Comparison of ENCODE assay signal across 8 cellular contexts in genomic region chr17:49969134-49969759, GRCh38. TPM values are rescaled to one million over a fixed set of nuclear protein-coding genes. Genes with fewer than 3 reads are reported as not detected.
DNase-seq lines count a peak whose midpoint lies in the region; ATAC-seq and TF ChIP-seq lines count a peak whose summit lies in the region.

TSS of gene DLX4 (plus strand) at chr17:49969190. CDS start at chr17:49969469, 279 bp downstream.

- peak within 1 kb of the TSS; percentile 63 for H3K27ac Mint-ChIP-seq in activated T-helper 1 cell treated with anti-CD3 and anti-CD28 coated beads, Interleukin-12 subunit alpha, Interleukin-12 subunit beta, Interleukin-2, Interleukin-4 antibody, amounts not matched to agents 30 ng/mL and 10 ng/mL and 1 ng/mL, durations not matched to agents 14 hours and 24 hours and 36 hours

- TF ChIP-seq POLR2A in HCT116 (IDR thresholded peaks at IDR 0.05; ENCODE audit: borderline replicate concordance, extremely low read depth, insufficient read depth, insufficient read length), result no peak
- TF ChIP-seq POLR2A in tibial nerve (IDR thresholded peaks at IDR 0.05), result no peak

- H3K27me3 ChIP-seq in HCT116 (ENCODE audit: insufficient read depth, low read length) (peaks cover 21% of the 10 kb centered on the region; the same call in 1 of the 2 replicates), tibial nerve (peaks cover 8 to 98% of the 10 kb centered on the region in 2 donors)

- no peaks in the 10 kb centered on the region for H3K9me3 ChIP-seq in HCT116 (ENCODE audit: control insufficient read depth in 1 of 2, insufficient read depth in 1 of 2, low read depth in 1 of 2, low read length in 2 of 2)
- H3K9me3 ChIP-seq in tibial nerve, result no peaks in the 10 kb centered on the region

- TF ChIP-seq RAD21 in HCT116 (IDR thresholded peaks at IDR 0.05; ENCODE audit: low read depth), result no peak

- peaks cover 9 to 30% of the 10 kb centered on the region in 2 experiments; a peak in 3 of 4 replicates for H3K4me1 ChIP-seq in HCT116 (ENCODE audit: control insufficient read depth in 1 of 2, insufficient read depth in 2 of 2, low read length in 2 of 2)
- H3K4me1 ChIP-seq in tibial nerve, result peaks cover 0 to 55% (median 22%) of the 10 kb centered on the region in 4 donors

- H3K4me2 ChIP-seq in HCT116 (ENCODE audit: low read length), result peak within 1 kb of the TSS; percentile 98

- 4 to 5% methylated on average over 26 to 44 of the region's 45 CpGs for WGBS in tibial nerve, 2 donors

- no peaks in the 10 kb centered on the region for H4K20me1 ChIP-seq in HCT116 (ENCODE audit: insufficient read depth)

- ATAC-seq in HCT116 (peak; percentile 18), GM18873 (IDR thresholded peaks at IDR 0.05; ENCODE audit: low FRiP score, unreplicated experiment) (no peak), HG02973 (IDR thresholded peaks at IDR 0.05; ENCODE audit: unreplicated experiment) (no peak)

- peak within 1 kb of the TSS; percentile 85 for H3K4me3 Mint-ChIP-seq in activated T-helper 1 cell treated with anti-CD3 and anti-CD28 coated beads, Interleukin-12 subunit alpha, Interleukin-12 subunit beta, Interleukin-2, Interleukin-4 antibody, amounts not matched to agents 30 ng/mL and 10 ng/mL and 1 ng/mL, durations not matched to agents 14 hours and 24 hours and 36 hours

- H3K27ac ChIP-seq in HCT116 (ENCODE audit: low read depth, low read length), result peak within 1 kb of the TSS; percentile 81
- H3K27ac ChIP-seq in tibial nerve, result no peak within 1 kb of the TSS

- RAD21 ChIA-PET in HCT116 (lab: Charles Lee; ENCODE audit: low non-redundant PET in 1 of 2, low total read pairs in 2 of 2, uncharacterized antibody in 2 of 2, unreplicated experiment in 2 of 2), result no interaction called here

- no peaks in the 10 kb centered on the region for H3K36me3 ChIP-seq in HCT116 (ENCODE audit: control insufficient read depth in 1 of 2, insufficient read depth in 2 of 2, low read length in 2 of 2)
- H3K36me3 ChIP-seq in tibial nerve, result no peaks in the 10 kb centered on the region

- peak within 1 kb of the TSS; percentile 65 for H2AFZ ChIP-seq in HCT116 (ENCODE audit: low read depth, low read length, poor library complexity, severe bottlenecking)

- H3K9me3 Mint-ChIP-seq in activated T-helper 1 cell treated with anti-CD3 and anti-CD28 coated beads, Interleukin-12 subunit alpha, Interleukin-12 subunit beta, Interleukin-2, Interleukin-4 antibody, amounts not matched to agents 30 ng/mL and 10 ng/mL and 1 ng/mL, durations not matched to agents 14 hours and 24 hours and 36 hours, result no peaks in the 10 kb centered on the region

- BruUV-seq in HCT116 (replicated peaks; lab: Mats Ljungman, UMichigan), result TSS peak; percentile 54

- TF ChIP-seq EP300 in tibial nerve (IDR thresholded peaks at IDR 0.05), result no peak

- intact Hi-C loops in HCT116 (cut with micrococcal nuclease), result no loop called here
- intact Hi-C loops in activated T-helper 1 cell treated with anti-CD3 and anti-CD28 coated beads, Interleukin-12 subunit alpha, Interleukin-12 subunit beta, Interleukin-2, Interleukin-4 antibody, amounts not matched to agents 30 ng/mL and 10 ng/mL and 1 ng/mL, durations not matched to agents 14 hours and 24 hours and 36 hours (cut with micrococcal nuclease), result loop anchor here (10.0 kb wide), 1 partner anchor 974 kb away; the partner anchor contains the start of gene IGF2BP1

- POLR2A ChIA-PET in HCT116 (lab: Charles Lee), result interaction anchor here (0.7 kb wide), 1 partner anchor 42 kb away, joined by 3 read pairs; no protein-coding TSS in a partner anchor

- peaks cover 91% of the 10 kb centered on the region for H3K27me3 Mint-ChIP-seq in activated T-helper 1 cell treated with anti-CD3 and anti-CD28 coated beads, Interleukin-12 subunit alpha, Interleukin-12 subunit beta, Interleukin-2, Interleukin-4 antibody, amounts not matched to agents 30 ng/mL and 10 ng/mL and 1 ng/mL, durations not matched to agents 14 hours and 24 hours and 36 hours (ENCODE audit: insufficient read depth)

- peaks cover 6% of the 10 kb centered on the region for H3K36me3 Mint-ChIP-seq in activated T-helper 1 cell treated with anti-CD3 and anti-CD28 coated beads, Interleukin-12 subunit alpha, Interleukin-12 subunit beta, Interleukin-2, Interleukin-4 antibody, amounts not matched to agents 30 ng/mL and 10 ng/mL and 1 ng/mL, durations not matched to agents 14 hours and 24 hours and 36 hours (ENCODE audit: low read depth)

- TF ChIP-seq CTCF in AG10803 (conservative IDR thresholded peaks at IDR 0.05; ENCODE audit: low read length), result no peak
- TF ChIP-seq CTCF in HCT116 (IDR thresholded peaks at IDR 0.05 in 2 of 3, conservative IDR thresholded peaks at IDR 0.05 in 1 of 3; ENCODE audit: borderline replicate concordance in 1 of 3, insufficient read depth in 1 of 3, low read depth in 2 of 3, low read length in 2 of 3), result no peak
- TF ChIP-seq CTCF in tibial nerve (IDR thresholded peaks at IDR 0.05), result no peak

- CTCF ChIA-PET in HCT116 (lab: Charles Lee), result interaction anchor here (0.8 to 1.1 kb wide), 2 partner anchors 17 to 28 kb away, joined by 3 to 5 read pairs; no protein-coding TSS in a partner anchor

- DNase-seq in AG10803 (ENCODE audit: low read depth) (no peak), HCT116 (ENCODE audit: low read depth, low spot score) (no peak), iPS-NIHi11 (ENCODE audit: low spot score) (peak; percentile 52), tibial nerve (ENCODE audit: low spot score in 2 of 2) (no peak), occipital lobe (lab: John Stamatoyannopoulos, UW) (no peak)
- peak; percentile 7 for DNase-seq in activated T-helper 1 cell treated with anti-CD3 and anti-CD28 coated beads, Interleukin-12 subunit alpha, Interleukin-12 subunit beta, Interleukin-2, Interleukin-4 antibody, amounts not matched to agents 30 ng/mL and 10 ng/mL and 1 ng/mL, durations not matched to agents 14 hours and 24 hours and 36 hours (ENCODE audit: low spot score)

- H3K9ac ChIP-seq in HCT116 (ENCODE audit: low read length), result peak within 1 kb of the TSS; percentile 66

- no peaks in the 10 kb centered on the region for H3K79me2 ChIP-seq in HCT116 (ENCODE audit: insufficient read depth, low read length)

- H3K4me1 Mint-ChIP-seq in activated T-helper 1 cell treated with anti-CD3 and anti-CD28 coated beads, Interleukin-12 subunit alpha, Interleukin-12 subunit beta, Interleukin-2, Interleukin-4 antibody, amounts not matched to agents 30 ng/mL and 10 ng/mL and 1 ng/mL, durations not matched to agents 14 hours and 24 hours and 36 hours (ENCODE audit: low read depth), result peaks cover 16% of the 10 kb centered on the region

- no peaks in the 10 kb centered on the region for H3K9me2 ChIP-seq in HCT116 (ENCODE audit: insufficient read depth)

- peak within 1 kb of the TSS; percentile 51 for H3K4me3 ChIP-seq in AG10803 (ENCODE audit: low read length)
- H3K4me3 ChIP-seq in HCT116 (replicated peaks in 1 of 2; ENCODE audit: low read depth in 1 of 2, low read length in 2 of 2), result peak within 1 kb of the TSS; percentile 59 to 70
- H3K4me3 ChIP-seq in tibial nerve, result peak within 1 kb of the TSS; percentile 15 to 48 (median 37)

TF ChIP-seq in HCT116, 20 proteins besides CTCF, POLR2A, EP300 and RAD21 (continues in another document):
- TF ChIP-seq REST (IDR thresholded peaks at IDR 0.05; ENCODE audit: low read depth), result no peak
- no peak for TF ChIP-seq ZNF274 (IDR thresholded peaks at IDR 0.05; ENCODE audit: low read depth, low read length)
- TF ChIP-seq TCF7L2 (IDR thresholded peaks at IDR 0.05; ENCODE audit: borderline replicate concordance, extremely low read depth, insufficient read depth, insufficient read length), result no peak
- no peak for TF ChIP-seq CEBPB (IDR thresholded peaks at IDR 0.05; ENCODE audit: low read depth)
- TF ChIP-seq ATF3 (IDR thresholded peaks at IDR 0.05), result no peak
- TF ChIP-seq ZFX (IDR thresholded peaks at IDR 0.05), result no peak
- TF ChIP-seq EGR1 (IDR thresholded peaks at IDR 0.05; ENCODE audit: low read depth), result no peak
- TF ChIP-seq EZH2 (IDR thresholded peaks at IDR 0.05), result no peak
- TF ChIP-seq MAX (IDR thresholded peaks at IDR 0.05), result no peak
- TF ChIP-seq ELF1 (IDR thresholded peaks at IDR 0.05; ENCODE audit: borderline replicate concordance, low read depth), result no peak
- TF ChIP-seq POLR2AphosphoS5 (IDR thresholded peaks at IDR 0.05; ENCODE audit: low read depth, low read length), result no peak; the same call in 1 of the 2 replicates

RNA-seq across cellular contexts. Expression of gene DLX4, which starts in this region (rescaled TPM):
- total RNA-seq in HCT116 (2021; ENCODE audit: unreplicated experiment) (14.0 TPM), tibial nerve (not detected), occipital lobe (not detected)
- polyA plus RNA-seq in HCT116 (2012), result 11.5 and 12.4 TPM in 2 replicates
- 0.20 TPM in 1 of 2 replicates, not detected in the other for total RNA-seq in activated T-helper 1 cell treated with anti-CD3 and anti-CD28 coated beads, Interleukin-12 subunit alpha, Interleukin-12 subunit beta, Interleukin-2, Interleukin-4 antibody, amounts not matched to agents 30 ng/mL and 10 ng/mL and 1 ng/mL, durations not matched to agents 14 hours and 24 hours and 36 hours

Comparison
In these comparisons a context has a peak if more than half of its experiments do, and no peak if none do; other contexts are left out.
1. RNA of gene DLX4 (total RNA-seq): 14.0 TPM in HCT116 (single experiment); 0.20 TPM in activated T-helper 1 cell treated with anti-CD3 and anti-CD28 coated beads, Interleukin-12 subunit alpha, Interleukin-12 subunit beta, Interleukin-2, Interleukin-4 antibody, amounts not matched to agents 30 ng/mL and 10 ng/mL and 1 ng/mL, durations not matched to agents 14 hours and 24 hours and 36 hours, not detected in tibial nerve and not detected in occipital lobe (single experiment); every median in the first group is over 10 times any median in the second.
2. Peak in DNase-seq in activated T-helper 1 cell treated with anti-CD3 and anti-CD28 coated beads, Interleukin-12 subunit alpha, Interleukin-12 subunit beta, Interleukin-2, Interleukin-4 antibody, amounts not matched to agents 30 ng/mL and 10 ng/mL and 1 ng/mL, durations not matched to agents 14 hours and 24 hours and 36 hours; RNA of the gene not detected or under 1 TPM.
3. Peak in every context shown above with its lines, with median percentiles within 50 percentile points of each other: H3K4me3 ChIP-seq.